In genomic region chrX:154174356-154174755, GRCh38 we compare ENCODE assay signal across 16 cellular contexts. TPM values are rescaled to one million over a fixed set of nuclear protein-coding genes. Genes with fewer than 3 reads are reported as not detected.
"Had no signal": no experiment of that assay in that cellular context is flagged by ENCODE, and none has a peak within 500 bp of the region (broad histone marks: within the 10 kb centered on the region; RNA-seq: fewer than 3 reads in every experiment).

No MANE protein-coding gene starts in this region.

RNA-seq across cellular contexts. Expression of gene OPN1MW, which starts 8.0 kb away (rescaled TPM):
- total RNA-seq: stomach, subcutaneous adipose tissue, suprapubic skin, temporal lobe, testis, thoracic aorta, thyroid gland, tibial nerve, transverse colon, upper lobe of left lung, upper lobe of right lung, ureter, urinary bladder, uterus, vagina had no signal
- polyA plus RNA-seq: stomach, urinary bladder had no signal

RNA-seq across cellular contexts. Expression of gene OPN1LW, which starts 30.3 kb away (rescaled TPM):
- total RNA-seq: stomach, subcutaneous adipose tissue, suprapubic skin, temporal lobe, thoracic aorta, thyroid gland, tibial nerve, transverse colon, upper lobe of left lung, upper lobe of right lung, ureter, urinary bladder, uterus, vagina had no signal
- polyA plus RNA-seq: stomach, thymus, urinary bladder had no signal

RNA-seq across cellular contexts. Expression of gene OPN1MW2, which starts 45.2 kb away (rescaled TPM):
- total RNA-seq: stomach, subcutaneous adipose tissue, suprapubic skin, temporal lobe, testis, thoracic aorta, thyroid gland, tibial nerve, transverse colon, upper lobe of left lung, upper lobe of right lung, ureter, urinary bladder, uterus, vagina had no signal
- polyA plus RNA-seq: stomach, thymus, urinary bladder had no signal
